14 cellular contexts compared by ENCODE assay signal in genomic region chr13:46334423-46334822, GRCh38. TPM values are rescaled to one million over a fixed set of nuclear protein-coding genes. Genes with fewer than 3 reads are reported as not detected.
"Had no signal": no experiment of that assay in that cellular context is flagged by ENCODE, and none has a peak within 500 bp of the region (broad histone marks: within the 10 kb centered on the region; RNA-seq: fewer than 3 reads in every experiment).

No MANE protein-coding gene starts in this region.

- H2AFZ ChIP-seq: hepatocyte had no signal

- H3K4me2 ChIP-seq: hepatocyte had no signal

- H3K27ac Mint-ChIP-seq: activated naive CD4-positive, alpha-beta T cell treated with anti-CD3 and anti-CD28 coated beads, Interleukin-2, amount 50 U/mL, for 24 hours; brain had no signal

- H3K27me3 Mint-ChIP-seq: activated naive CD4-positive, alpha-beta T cell treated with anti-CD3 and anti-CD28 coated beads, Interleukin-2, amount 50 U/mL, for 24 hours had no signal

- H3K4me3 Mint-ChIP-seq: activated naive CD4-positive, alpha-beta T cell treated with anti-CD3 and anti-CD28 coated beads, Interleukin-2, amount 50 U/mL, for 24 hours; brain had no signal

- H3K79me2 ChIP-seq: hepatocyte had no signal

- H3K36me3 Mint-ChIP-seq: brain had no signal

- H3K4me1 ChIP-seq: colonic mucosa, esophagus muscularis mucosa had no signal

- H3K4me1 Mint-ChIP-seq: brain had no signal

- H3K36me3 ChIP-seq: colonic mucosa, esophagus muscularis mucosa had no signal

- H3K27ac ChIP-seq: colonic mucosa, esophagus muscularis mucosa, hepatocyte, neutrophil had no signal

- DNase-seq: activated CD4-positive, alpha-beta T cell treated with anti-CD3 and anti-CD28 coated beads, Interleukin-2, amount 50 U/mL, for 48 hours; activated effector memory CD4-positive, alpha-beta T cell treated with Interleukin-2 at 50 U/mL for 16 hours; central memory CD4-positive, alpha-beta T cell; colonic mucosa; effector CD4-positive, alpha-beta T cell; islet precursor cell; stimulated activated CD4-positive, alpha-beta T cell treated with anti-CD3 and anti-CD28 coated beads, Interleukin-2, amount 100 ng/mL, for 24 hours; trophoblast cell had no signal

- H3K4me3 ChIP-seq: colonic mucosa, esophagus muscularis mucosa, hepatocyte had no signal

- H3K27me3 ChIP-seq: colonic mucosa, esophagus muscularis mucosa, hepatocyte, neutrophil had no signal

- H3K9me3 ChIP-seq: colonic mucosa, esophagus muscularis mucosa, neutrophil had no signal

RNA-seq across cellular contexts. Expression of gene RUBCNL, which starts 52.6 kb away (rescaled TPM):
- total RNA-seq: glomerular endothelial cell had no signal
